18 cellular contexts compared by ENCODE assay signal in genomic region chr1:86508583-86508969, GRCh38. TPM values are rescaled to one million over a fixed set of nuclear protein-coding genes. Genes with fewer than 3 reads are reported as not detected.
"Had no signal": no experiment of that assay in that cellular context is flagged by ENCODE, and none has a peak within 500 bp of the region (broad histone marks: within the 10 kb centered on the region; RNA-seq: fewer than 3 reads in every experiment).

No MANE protein-coding gene starts in this region.

- H3K4me3 ChIP-seq: coronary artery, ovary, thyroid gland had no signal

- H3K36me3 ChIP-seq: ovary, thyroid gland had no signal

- H3K27ac ChIP-seq: coronary artery, ovary, thyroid gland had no signal

- H3K27me3 ChIP-seq: ovary, thyroid gland had no signal

- H3K9me3 ChIP-seq: ovary, thyroid gland had no signal

- DNase-seq: activated B cell treated with CpG ODN at 0.5 μM for 24 hours; activated naive CD4-positive, alpha-beta T cell treated with Interleukin-2 at 50 U/mL for 16 hours; activated naive CD8-positive, alpha-beta T cell treated with anti-CD3 and anti-CD28 coated beads, Interleukin-2, amount 50 U/mL, for 24 hours; effector CD8-positive, alpha-beta T cell; hippocampal formation; kidney glomerular epithelial cell; small intestine; T-helper 17 cell had no signal

RNA-seq across cellular contexts. Expression of gene CLCA4, which starts 38.3 kb away (rescaled TPM):
- total RNA-seq: activated B cell treated with CpG ODN at 0.5 μM for 24 hours; activated CD4-positive, alpha-beta T cell treated with anti-CD3 and anti-CD28 coated beads, Interleukin-2, amount 10 ng/mL, durations not matched to agents 24 days and 14 days; activated T-helper 1 cell treated with anti-CD3 and anti-CD28 coated beads, Interleukin-12 subunit alpha, Interleukin-12 subunit beta, Interleukin-2, Interleukin-4 antibody, amounts not matched to agents 30 ng/mL and 10 ng/mL and 1 ng/mL, durations not matched to agents 14 hours and 24 hours and 36 hours; fibroblast of lung; glomerular endothelial cell; liver; mesenteric fat pad; T-helper 17 cell; thyroid gland had no signal
- polyA plus RNA-seq: fibroblast of lung, neural cell, ovary had no signal

RNA-seq across cellular contexts. Expression of gene CLCA1, which starts 39.8 kb away (rescaled TPM):
- total RNA-seq: activated B cell treated with CpG ODN at 0.5 μM for 24 hours; activated CD4-positive, alpha-beta T cell treated with anti-CD3 and anti-CD28 coated beads, Interleukin-2, amount 10 ng/mL, durations not matched to agents 24 days and 14 days; activated T-helper 1 cell treated with anti-CD3 and anti-CD28 coated beads, Interleukin-12 subunit alpha, Interleukin-12 subunit beta, Interleukin-2, Interleukin-4 antibody, amounts not matched to agents 30 ng/mL and 10 ng/mL and 1 ng/mL, durations not matched to agents 14 hours and 24 hours and 36 hours; fibroblast of lung; glomerular endothelial cell; liver; T-helper 17 cell; thyroid gland had no signal
- polyA plus RNA-seq: liver, neural cell, ovary had no signal
